In the genomic region with DNA sequence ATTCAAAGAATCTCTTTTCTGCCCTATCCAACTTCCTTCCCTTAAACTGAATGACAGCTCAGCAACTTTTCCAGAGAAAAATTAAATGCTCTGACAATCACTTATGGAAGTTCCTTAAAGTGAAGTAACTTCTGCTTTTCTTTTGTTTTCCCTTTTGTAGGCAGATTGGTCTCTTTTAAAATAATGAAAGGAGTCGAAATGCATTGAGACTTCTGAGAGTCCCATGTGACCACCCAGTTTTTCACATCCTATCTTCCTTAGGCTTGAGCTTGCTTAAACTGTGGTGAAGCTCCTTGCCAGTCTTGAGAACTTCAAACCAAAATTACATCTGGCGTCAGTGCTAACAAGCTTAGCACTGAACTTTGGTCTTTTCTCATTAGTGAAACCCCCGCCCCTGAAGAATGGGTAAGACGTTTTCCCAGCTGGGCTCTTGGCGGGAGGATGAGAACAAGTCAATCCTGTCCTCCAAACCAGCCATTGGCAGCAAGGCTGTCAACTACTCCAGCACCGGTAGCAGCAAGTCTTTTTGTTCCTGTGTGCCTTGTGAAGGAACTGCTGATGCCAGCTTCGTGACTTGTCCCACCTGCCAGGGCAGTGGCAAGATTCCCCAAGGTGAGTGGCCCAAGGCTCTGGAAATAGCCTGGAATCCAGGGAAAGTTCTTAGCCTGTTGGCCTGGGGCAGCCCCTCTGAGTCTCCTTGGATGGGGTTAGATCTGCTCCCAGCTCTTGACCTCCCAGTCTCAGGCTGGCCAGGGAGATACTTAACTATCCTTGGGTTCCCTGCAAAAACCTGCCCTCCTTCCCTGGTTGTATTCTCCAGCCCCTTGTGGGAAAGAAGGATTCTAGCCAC, we compare ENCODE assay signal across 8 cellular contexts. TPM values are rescaled to one million over a fixed set of nuclear protein-coding genes. Genes with fewer than 3 reads are reported as not detected.
DNase-seq lines count a peak whose midpoint lies in the region; ATAC-seq and TF ChIP-seq lines count a peak whose summit lies in the region.

No MANE protein-coding gene starts in this region.

- H3K4me3 ChIP-seq in brain microvascular endothelial cell (ENCODE audit: low read depth, low read length) (peak overlapping the region; percentile 79), mucosa of descending colon (no peak overlapping the region)

- TF ChIP-seq CTCF in brain microvascular endothelial cell (IDR thresholded peaks at IDR 0.05; ENCODE audit: low read depth, low read length, missing control alignments) (no peak), mucosa of descending colon (IDR thresholded peaks at IDR 0.05) (no peak), GM13977 (IDR thresholded peaks at IDR 0.05; ENCODE audit: extremely low read depth, insufficient read depth, missing control alignments) (no peak)

- no peaks in the 10 kb centered on the region for H3K9me3 ChIP-seq in mucosa of descending colon

- peaks cover 12% of the 10 kb centered on the region for H3K4me1 ChIP-seq in mucosa of descending colon (ENCODE audit: low read depth)

- no peak overlapping the region for H3K27ac ChIP-seq in brain microvascular endothelial cell

- no peaks in the 10 kb centered on the region for H3K27me3 ChIP-seq in brain microvascular endothelial cell (replicated peaks)

- peak; percentile 4 for ATAC-seq in mucosa of descending colon

- intact Hi-C loops in mucosa of descending colon (cut with DNase I, micrococcal nuclease): no loop called here

- in situ Hi-C loops in KBM-7 (cut with MboI; ENCODE audit: low pct_unique_long_range_greater_than_20kb, low sequenced_read_pairs): loop anchor here (25.0 kb wide), 1 partner anchor 99 kb away; no protein-coding TSS in a partner anchor
- in situ Hi-C loops in brain microvascular endothelial cell (cut with HindIII; ENCODE audit: low pct_ligation_motif_present, low sequenced_read_pairs): no loop called here
- in situ Hi-C loops in GM13977 (cut with MboI; ENCODE audit: low pct_unique_long_range_greater_than_20kb, low sequenced_read_pairs, unreplicated experiment): no loop called here

- DNase-seq in AML-193 (lab: John Stamatoyannopoulos, UW) (peak; percentile 56 to 59), KBM-7 (peak; percentile 70), brain microvascular endothelial cell (no peak), mucosa of descending colon (no peak), iPS-NIHi11 (ENCODE audit: low spot score) (no peak), NCI-H1417 treated with DMSO at 0.1 percent for 48 hours (lab: John Stamatoyannopoulos, UW) (no peak), GM13977 (ENCODE audit: low spot score) (no peak)
- no peak for DNase-seq in activated CD8-positive, alpha-beta memory T cell treated with anti-CD3 and anti-CD28 coated beads, Interleukin-2, amount 50 U/mL, for 4 hours

- H3K36me3 ChIP-seq in brain microvascular endothelial cell (replicated peaks): peaks cover 31% of the 10 kb centered on the region
- H3K36me3 ChIP-seq in mucosa of descending colon (ENCODE audit: low read depth): no peaks in the 10 kb centered on the region

RNA-seq across cellular contexts. Expression of a gene that starts 1.2 kb away (rescaled TPM):
- 10 to 100 TPM; 11.8 to 12.5 (median 12.0) TPM for total RNA-seq in mucosa of descending colon

RNA-seq across cellular contexts. Expression of a gene that starts 15.6 kb away (rescaled TPM):
- not detected for total RNA-seq in mucosa of descending colon

RNA-seq across cellular contexts. Expression of a gene that starts 20.9 kb away (rescaled TPM):
- total RNA-seq in mucosa of descending colon: 1,000 to 10,000 TPM; 3,750 to 8,379 (median 4,134) TPM

RNA-seq across cellular contexts. Expression of a gene that starts 41.9 kb away (rescaled TPM):
- 100 to 1,000 TPM; 116 to 164 (median 119) TPM for total RNA-seq in mucosa of descending colon

Comparison
In these comparisons a context has a peak if more than half of its experiments do, and no peak if none do; other contexts are left out.
1. DNase-seq: peak in AML-193 (2 of 2) and KBM-7 (single experiment); none in brain microvascular endothelial cell (single experiment), mucosa of descending colon (0 of 3), iPS-NIHi11 (single experiment), activated CD8-positive, alpha-beta memory T cell treated with anti-CD3 and anti-CD28 coated beads, Interleukin-2, amount 50 U/mL, for 4 hours (single experiment), NCI-H1417 treated with DMSO at 0.1 percent for 48 hours (single experiment) and GM13977 (single experiment).